ENCODE assay signal across 1 cellular context in the genomic region with DNA sequence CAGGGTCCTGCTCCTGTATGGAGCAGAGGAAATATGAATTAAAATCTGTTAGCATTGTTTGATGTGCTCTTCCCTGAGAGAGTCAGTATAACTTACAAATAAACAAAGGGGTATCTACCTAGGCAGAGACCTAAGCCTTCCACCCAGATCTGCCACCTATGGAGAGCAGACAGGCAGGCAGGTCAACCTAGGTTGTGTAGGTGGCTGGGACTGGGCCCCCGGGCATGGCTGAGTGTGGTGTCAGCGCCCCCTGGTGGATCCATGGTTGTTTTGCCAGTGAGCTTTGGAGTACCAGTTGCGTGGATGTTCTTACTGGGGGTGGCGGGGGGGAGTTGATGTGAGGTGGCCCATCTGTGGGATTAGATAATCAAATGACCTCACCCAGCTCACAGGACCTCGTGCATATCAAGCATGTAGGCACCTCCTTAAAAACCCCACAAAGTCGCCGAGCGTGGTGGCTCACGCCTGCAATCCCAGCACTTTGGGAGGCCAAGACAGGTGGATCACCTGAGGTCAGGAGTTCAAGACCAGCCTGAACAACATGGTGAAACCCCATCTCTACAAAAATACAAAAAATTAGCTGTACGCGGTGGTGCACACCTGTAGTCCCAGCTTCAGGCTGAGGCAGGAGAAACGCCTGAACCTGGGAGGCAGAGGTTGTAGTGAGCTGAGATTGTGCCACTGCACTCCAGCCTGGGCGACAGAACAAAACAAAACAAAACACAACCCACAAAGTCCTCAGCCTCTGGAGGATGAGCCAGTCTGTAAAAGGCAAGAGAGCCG.
TF ChIP-seq lines count a peak whose summit lies in the region.

No MANE protein-coding gene starts in this region.

TF ChIP-seq in H1, 55 proteins besides CTCF, POLR2A, EP300 and RAD21:
- TF ChIP-seq FOSL1 (IDR thresholded peaks at IDR 0.05; ENCODE audit: insufficient read depth, low read depth, low read length) (no peak), YY1 (IDR thresholded peaks at IDR 0.05; ENCODE audit: low read depth, low read length) (peak; percentile 36; the same call in 1 of the 2 replicates), JUND (IDR thresholded peaks at IDR 0.05; ENCODE audit: low read length) (0 out of 2 replicates have a peak, but pooled peaks have one; percentile 18), TAF1 (IDR thresholded peaks at IDR 0.05; ENCODE audit: low read depth, low read length) (no peak), NRF1 (IDR thresholded peaks at IDR 0.05; ENCODE audit: low read depth, low read length) (no peak), TBP (IDR thresholded peaks at IDR 0.05; ENCODE audit: low read depth, low read length) (peak; percentile 18; the same call in 1 of the 2 replicates), EGR1 (IDR thresholded peaks at IDR 0.05; ENCODE audit: borderline replicate concordance, low read depth, low read length) (no peak), POU5F1 (IDR thresholded peaks at IDR 0.05; ENCODE audit: low read depth, low read length) (no peak)
